ENCODE assay signal across 18 cellular contexts in genomic region chr10:33204049-33204448, GRCh38.
"Had no signal": no experiment of that assay in that cellular context is flagged by ENCODE, and none has a peak within 500 bp of the region (broad histone marks: within the 10 kb centered on the region; RNA-seq: fewer than 3 reads in every experiment).

No MANE protein-coding gene starts in this region.

- H3K27me3 ChIP-seq: sigmoid colon, spleen, upper lobe of left lung had no signal

- H3K9me3 Mint-ChIP-seq: activated B cell treated with CpG ODN at 0.5 μM for 24 hours; activated CD4-positive, alpha-beta T cell treated with anti-CD3 and anti-CD28 coated beads, Interleukin-2, amount 10 ng/mL, durations not matched to agents 24 days and 14 days; activated naive CD8-positive, alpha-beta T cell treated with anti-CD3 and anti-CD28 coated beads for 36 hours; activated T-cell treated with anti-CD3 and anti-CD28 coated beads, Interleukin-2, amount 50 U/mL, for 72 hours; memory B cell; natural killer cell treated with Interleukin-12 subunit alpha and Interleukin-12 subunit beta and Interleukin-15 and Interleukin-18, amount 100 ng/mL, for 72 hours; stimulated activated naive CD8-positive, alpha-beta T cell treated with anti-CD3 and anti-CD28 coated beads, Interleukin-15, amount 100 ng/mL, for 72 hours; T-helper 2 cell treated with Interferon-gamma antibody and Interleukin-4, amounts not matched to agents 5 μg/mL and 100 μg/mL, for 36 hours had no signal

- H3K27ac Mint-ChIP-seq: activated B cell treated with CpG ODN at 0.5 μM for 24 hours; activated CD4-positive, alpha-beta T cell treated with anti-CD3 and anti-CD28 coated beads, Interleukin-2, amount 10 ng/mL, durations not matched to agents 24 days and 14 days; activated naive CD8-positive, alpha-beta T cell treated with anti-CD3 and anti-CD28 coated beads for 36 hours; activated T-cell treated with anti-CD3 and anti-CD28 coated beads, Interleukin-2, amount 50 U/mL, for 72 hours; memory B cell; natural killer cell treated with Interleukin-12 subunit alpha and Interleukin-12 subunit beta and Interleukin-15 and Interleukin-18, amount 100 ng/mL, for 72 hours; T-helper 2 cell treated with Interferon-gamma antibody and Interleukin-4, amounts not matched to agents 5 μg/mL and 100 μg/mL, for 36 hours had no signal

- H3K4me1 ChIP-seq: psoas muscle had no signal

- H3K4me3 ChIP-seq: psoas muscle, sigmoid colon, spleen, upper lobe of left lung had no signal

- H3K36me3 Mint-ChIP-seq: activated naive CD8-positive, alpha-beta T cell treated with anti-CD3 and anti-CD28 coated beads for 36 hours; memory B cell; natural killer cell treated with Interleukin-12 subunit alpha and Interleukin-12 subunit beta and Interleukin-15 and Interleukin-18, amount 100 ng/mL, for 72 hours had no signal

- H3K9me3 ChIP-seq: psoas muscle, sigmoid colon, spleen, upper lobe of left lung had no signal

- H3K4me3 Mint-ChIP-seq: activated B cell treated with CpG ODN at 0.5 μM for 24 hours; activated CD4-positive, alpha-beta T cell treated with anti-CD3 and anti-CD28 coated beads, Interleukin-2, amount 10 ng/mL, durations not matched to agents 24 days and 14 days; activated naive CD8-positive, alpha-beta T cell treated with anti-CD3 and anti-CD28 coated beads for 36 hours; activated T-cell treated with anti-CD3 and anti-CD28 coated beads, Interleukin-2, amount 50 U/mL, for 72 hours; memory B cell; natural killer cell treated with Interleukin-12 subunit alpha and Interleukin-12 subunit beta and Interleukin-15 and Interleukin-18, amount 100 ng/mL, for 72 hours; stimulated activated naive CD8-positive, alpha-beta T cell treated with anti-CD3 and anti-CD28 coated beads, Interleukin-15, amount 100 ng/mL, for 72 hours; T-helper 2 cell treated with Interferon-gamma antibody and Interleukin-4, amounts not matched to agents 5 μg/mL and 100 μg/mL, for 36 hours had no signal

- H3K4me1 Mint-ChIP-seq: activated B cell treated with CpG ODN at 0.5 μM for 24 hours; activated CD4-positive, alpha-beta T cell treated with anti-CD3 and anti-CD28 coated beads, Interleukin-2, amount 10 ng/mL, durations not matched to agents 24 days and 14 days; memory B cell; stimulated activated naive CD8-positive, alpha-beta T cell treated with anti-CD3 and anti-CD28 coated beads, Interleukin-15, amount 100 ng/mL, for 72 hours had no signal

- ATAC-seq: activated T-cell treated with anti-CD3 and anti-CD28 coated beads, Interleukin-2, amount 50 U/mL, for 72 hours; natural killer cell treated with Interleukin-12 subunit alpha and Interleukin-12 subunit beta and Interleukin-15 and Interleukin-18, amount 100 ng/mL, for 72 hours; psoas muscle; stimulated activated naive CD8-positive, alpha-beta T cell treated with anti-CD3 and anti-CD28 coated beads, Interleukin-15, amount 100 ng/mL, for 72 hours had no signal

- DNase-seq: activated B cell treated with CpG ODN at 0.5 μM for 24 hours; activated CD4-positive, alpha-beta T cell treated with anti-CD3 and anti-CD28 coated beads, Interleukin-2, amount 10 ng/mL, durations not matched to agents 24 days and 14 days; activated CD8-positive, alpha-beta memory T cell treated with anti-CD3 and anti-CD28 coated beads, Interleukin-2, amount 50 U/mL, for 48 hours; activated gamma-delta T cell treated with Interleukin-2 at 50 U/mL for 16 hours; activated naive CD8-positive, alpha-beta T cell treated with anti-CD3 and anti-CD28 coated beads for 36 hours; activated T-cell treated with anti-CD3 and anti-CD28 coated beads, Interleukin-2, amount 50 U/mL, for 72 hours; cerebellar nuclear complex; dermis blood vessel endothelial cell; kidney glomerular epithelial cell; psoas muscle; sigmoid colon; spleen; stimulated activated naive CD8-positive, alpha-beta T cell treated with anti-CD3 and anti-CD28 coated beads, Interleukin-15, amount 100 ng/mL, for 72 hours; SW 1271; upper lobe of left lung had no signal

- H3K27me3 Mint-ChIP-seq: activated CD4-positive, alpha-beta T cell treated with anti-CD3 and anti-CD28 coated beads, Interleukin-2, amount 10 ng/mL, durations not matched to agents 24 days and 14 days; activated naive CD8-positive, alpha-beta T cell treated with anti-CD3 and anti-CD28 coated beads for 36 hours; natural killer cell treated with Interleukin-12 subunit alpha and Interleukin-12 subunit beta and Interleukin-15 and Interleukin-18, amount 100 ng/mL, for 72 hours; stimulated activated naive CD8-positive, alpha-beta T cell treated with anti-CD3 and anti-CD28 coated beads, Interleukin-15, amount 100 ng/mL, for 72 hours had no signal

- H3K27ac ChIP-seq: psoas muscle, sigmoid colon, spleen had no signal
